ENCODE assay signal across 24 cellular contexts in genomic region chr11:69551963-69552362, GRCh38.
DNase-seq lines count a peak whose midpoint lies in the region; ATAC-seq, FAIRE-seq and TF ChIP-seq lines count a peak whose summit lies in the region.
"Had no signal": no experiment of that assay in that cellular context is flagged by ENCODE, and none has a peak within 500 bp of the region (broad histone marks: within the 10 kb centered on the region; RNA-seq: fewer than 3 reads in every experiment).

No MANE protein-coding gene starts in this region.

- H3K9me3 ChIP-seq in keratinocyte (ENCODE audit: control insufficient read depth, low read depth, low read length): peaks cover 3% of the 10 kb centered on the region
- H3K9me3 ChIP-seq in osteoblast (ENCODE audit: low read depth, low read length): no peaks in the 10 kb centered on the region
- peaks cover 9% of the 10 kb centered on the region for H3K9me3 ChIP-seq in suprapubic skin

- H3K4me3 ChIP-seq in keratinocyte (ENCODE audit: control insufficient read depth in 2 of 3, extremely low read depth in 1 of 3, insufficient read depth in 2 of 3, low read depth in 1 of 3, low read length in 3 of 3): no peak overlapping the region
- H3K4me3 ChIP-seq in osteoblast (ENCODE audit: insufficient read depth, low read length): no peak overlapping the region
- no peak overlapping the region for H3K4me3 ChIP-seq in suprapubic skin

- peak overlapping the region; percentile 9 for H3K9ac ChIP-seq in keratinocyte (ENCODE audit: control insufficient read depth, extremely low read depth, insufficient read depth, low read length)

- no peak for TF ChIP-seq POLR2A in suprapubic skin (IDR thresholded peaks at IDR 0.05)

- DNase-seq in activated CD4-positive, CD25-positive, alpha-beta regulatory T cell treated with anti-CD3 and anti-CD28 coated beads, Interleukin-2, amount 50 U/mL, for 72 hours: peak; percentile 5
- no peak for DNase-seq in keratinocyte (ENCODE audit: low read depth, low spot score)
- peak; percentile 48 for DNase-seq in osteoblast (ENCODE audit: insufficient read length, low spot score, missing footprints)
- peak in 1 of 2 donors; percentile 21 for DNase-seq in suprapubic skin (ENCODE audit: low spot score in 2 of 2)
- no peak for DNase-seq in stimulated activated CD4-positive, alpha-beta T cell treated with anti-CD3 and anti-CD28 coated beads, Interleukin-12 subunit alpha, Interleukin-12 subunit beta, amount 100 ng/mL, for 4 hours
- no peak for DNase-seq in NCI-H2171 (lab: John Stamatoyannopoulos, UW)
- DNase-seq: ACHN, DMS153, DND-41, NCI-H1092 treated with DMSO at 0.1 percent for 48 hours, NCI-H1436, NCI-H187, NCI-H2081 treated with DMSO at 0.1 percent for 48 hours, NCI-H2171 treated with DMSO at 0.1 percent for 48 hours, NCI-H345, NCI-H510A treated with DMSO at 0.1 percent for 48 hours, NCI-H748 treated with DMSO at 0.1 percent for 48 hours, SIG-M5 had no signal

- H3K9me1 ChIP-seq in keratinocyte (ENCODE audit: control insufficient read depth, extremely low read depth, insufficient read depth, low read length): no peaks in the 10 kb centered on the region

- H4K20me1 ChIP-seq in keratinocyte (ENCODE audit: control insufficient read depth, extremely low read depth, insufficient read depth, low read length): no peaks in the 10 kb centered on the region
- H4K20me1 ChIP-seq in osteoblast (ENCODE audit: insufficient read depth, low read length): no peaks in the 10 kb centered on the region

- TF ChIP-seq EP300 in suprapubic skin (IDR thresholded peaks at IDR 0.05): no peak

- dilution Hi-C loops in keratinocyte (cut with MboI; ENCODE audit: extremely low pct_ligation_motif_present, low sequenced_read_pairs): no loop called here

- H3K4me1 ChIP-seq in keratinocyte (ENCODE audit: control insufficient read depth, extremely low read depth, insufficient read depth, low read length) (peaks cover 16% of the 10 kb centered on the region), osteoblast (ENCODE audit: insufficient read depth, low read length) (no peaks in the 10 kb centered on the region), suprapubic skin (peaks cover 6% of the 10 kb centered on the region)

- peak overlapping the region; percentile 33 for H2AFZ ChIP-seq in keratinocyte (ENCODE audit: control insufficient read depth, low read length)
- no peak overlapping the region for H2AFZ ChIP-seq in osteoblast (ENCODE audit: low read length)

- H3K36me3 ChIP-seq in keratinocyte (ENCODE audit: control insufficient read depth in 2 of 2, extremely low read depth in 1 of 2, insufficient read depth in 2 of 2, low read length in 2 of 2): no peaks in the 10 kb centered on the region
- H3K36me3 ChIP-seq in osteoblast (ENCODE audit: insufficient read depth, low read length): no peaks in the 10 kb centered on the region
- H3K36me3 ChIP-seq in suprapubic skin: no peaks in the 10 kb centered on the region

- H3K4me2 ChIP-seq in keratinocyte (ENCODE audit: control insufficient read depth, extremely low read depth, insufficient read depth, low read depth, low read length): no peak overlapping the region
- H3K4me2 ChIP-seq in osteoblast (ENCODE audit: insufficient read depth, low read length): no peak overlapping the region

- TF ChIP-seq CTCF in keratinocyte (optimal IDR thresholded peaks at IDR 0.05 in 1 of 3, IDR thresholded peaks at IDR 0.05 in 1 of 3, conservative IDR thresholded peaks at IDR 0.05 in 1 of 3; ENCODE audit: extremely low read depth in 1 of 3, insufficient read depth in 2 of 3, low read length in 3 of 3) (no peak), osteoblast (IDR thresholded peaks at IDR 0.05; ENCODE audit: extremely low read depth, low read depth, low read length) (no peak), suprapubic skin (IDR thresholded peaks at IDR 0.05) (no peak)

- 52% methylated on average over 5 of the region's 5 CpGs for WGBS in suprapubic skin

- H3K27me3 ChIP-seq in keratinocyte (ENCODE audit: control insufficient read depth, extremely low read depth, insufficient read depth, low read length): no peaks in the 10 kb centered on the region
- H3K27me3 ChIP-seq in osteoblast (ENCODE audit: insufficient read depth, low read length): no peaks in the 10 kb centered on the region
- H3K27me3 ChIP-seq in suprapubic skin: no peaks in the 10 kb centered on the region

- no peak overlapping the region for H3K27ac ChIP-seq in keratinocyte (ENCODE audit: control insufficient read depth, insufficient read depth, low read length)
- H3K27ac ChIP-seq in osteoblast (ENCODE audit: low read depth, low read length): no peak overlapping the region
- peak overlapping the region; percentile 50 for H3K27ac ChIP-seq in suprapubic skin
- H3K27ac ChIP-seq: 22Rv1 had no signal

- ATAC-seq in activated CD4-positive, CD25-positive, alpha-beta regulatory T cell treated with anti-CD3 and anti-CD28 coated beads, Interleukin-2, amount 50 U/mL, for 24 hours: no peak
- ATAC-seq in HG03520 (IDR thresholded peaks at IDR 0.05; ENCODE audit: unreplicated experiment): no peak

- peak; percentile 77 for FAIRE-seq in keratinocyte (lab: Jason Lieb, UNC)
- FAIRE-seq: GM19239, H54, RCC 7860 had no signal

- H3K79me2 ChIP-seq in keratinocyte (ENCODE audit: control insufficient read depth, insufficient read depth, low read length) (no peaks in the 10 kb centered on the region), osteoblast (ENCODE audit: insufficient read depth, low read length) (no peaks in the 10 kb centered on the region)

Comparison
In these comparisons a context has a peak if more than half of its experiments do, and no peak if none do; other contexts are left out.
1. DNase-seq: peak in activated CD4-positive, CD25-positive, alpha-beta regulatory T cell treated with anti-CD3 and anti-CD28 coated beads, Interleukin-2, amount 50 U/mL, for 72 hours (single experiment) and osteoblast (single experiment); none in keratinocyte (single experiment), stimulated activated CD4-positive, alpha-beta T cell treated with anti-CD3 and anti-CD28 coated beads, Interleukin-12 subunit alpha, Interleukin-12 subunit beta, amount 100 ng/mL, for 4 hours (single experiment) and NCI-H2171 (single experiment).